15 cellular contexts compared by ENCODE assay signal in genomic region chr10:75109459-75109778, GRCh38. TPM values are rescaled to one million over a fixed set of nuclear protein-coding genes. Genes with fewer than 3 reads are reported as not detected.
DNase-seq lines count a peak whose midpoint lies in the region; ATAC-seq, FAIRE-seq and TF ChIP-seq lines count a peak whose summit lies in the region.
"Had no signal": no experiment of that assay in that cellular context is flagged by ENCODE, and none has a peak within 500 bp of the region (broad histone marks: within the 10 kb centered on the region; RNA-seq: fewer than 3 reads in every experiment).

No MANE protein-coding gene starts in this region.

- TF ChIP-seq CTCF in cardiac muscle cell (IDR thresholded peaks at IDR 0.05; ENCODE audit: low read depth, low read length) (no peak), HepG2 (CRISPR knock-in tag; IDR thresholded peaks at IDR 0.05) (no peak), foreskin keratinocyte (conservative IDR thresholded peaks at IDR 0.05) (no peak)

- H3K4me1 ChIP-seq in cardiac muscle cell (ENCODE audit: low read depth) (peaks cover 16% of the 10 kb centered on the region), HepG2 (ENCODE audit: insufficient read depth, low read length) (peaks cover 62% of the 10 kb centered on the region), foreskin keratinocyte (peaks cover 15% of the 10 kb centered on the region)
- H3K4me1 ChIP-seq: prostate gland had no signal

- no peaks in the 10 kb centered on the region for H3K9me3 Mint-ChIP-seq in activated CD4-positive, alpha-beta memory T cell treated with anti-CD3 and anti-CD28 coated beads, Interleukin-2, amount 10 ng/mL, durations not matched to agents 7 days and 5 days
- peaks cover 0 to 6% of the 10 kb centered on the region in 2 donors for H3K9me3 Mint-ChIP-seq in stimulated activated naive CD8-positive, alpha-beta T cell treated with anti-CD3 and anti-CD28 coated beads, Interleukin-15, amount 100 ng/mL, for 72 hours

- no peak for FAIRE-seq in HepG2 (lab: Jason Lieb, UNC)
- FAIRE-seq: GM12891 had no signal

- peak overlapping the region; percentile 87; the same call in 1 of the 2 replicates for H3K4me2 ChIP-seq in HepG2 (ENCODE audit: low read depth, low read length)

- no peaks in the 10 kb centered on the region for H3K27me3 Mint-ChIP-seq in activated CD4-positive, alpha-beta memory T cell treated with anti-CD3 and anti-CD28 coated beads, Interleukin-2, amount 10 ng/mL, durations not matched to agents 7 days and 5 days
- no peaks in the 10 kb centered on the region for H3K27me3 Mint-ChIP-seq in stimulated activated naive CD8-positive, alpha-beta T cell treated with anti-CD3 and anti-CD28 coated beads, Interleukin-15, amount 100 ng/mL, for 72 hours

- in situ Hi-C loops in HepG2 (cut with HindIII; ENCODE audit: extremely low pct_ligation_motif_present, low pct_unique_long_range_greater_than_20kb), result loop anchor here (10.0 kb wide), 1 partner anchor 215 kb away; no protein-coding TSS in a partner anchor

- H4K20me1 ChIP-seq in HepG2 (ENCODE audit: insufficient read depth, low read length), result no peaks in the 10 kb centered on the region

- peaks cover 25% of the 10 kb centered on the region for H3K79me2 ChIP-seq in HepG2 (ENCODE audit: insufficient read depth, low read length)

- no peak for TF ChIP-seq POLR2A in HepG2 (IDR thresholded peaks at IDR 0.05; ENCODE audit: insufficient read depth in 1 of 2, low read depth in 2 of 2, low read length in 2 of 2)

- 64% methylated on average over 1 of the region's 1 CpG for WGBS in HepG2 (ENCODE audit: low lambda C conversion rate)

- peak overlapping the region; percentile 45 for H2AFZ ChIP-seq in HepG2 (ENCODE audit: low read length)

- DNase-seq in cardiac muscle cell (ENCODE audit: low read depth in 1 of 2, low spot score in 1 of 2) (no peak), left cardiac atrium (no peak), HepG2 (ENCODE audit: low spot score) (no peak), left lobe of liver (ENCODE audit: low spot score) (no peak), foreskin keratinocyte (no peak)
- DNase-seq in activated CD4-positive, alpha-beta memory T cell treated with anti-CD3 and anti-CD28 coated beads, Interleukin-2, amount 10 ng/mL, durations not matched to agents 7 days and 5 days, result no peak
- no peak for DNase-seq in stimulated activated naive CD8-positive, alpha-beta T cell treated with anti-CD3 and anti-CD28 coated beads, Interleukin-15, amount 100 ng/mL, for 72 hours
- DNase-seq: activated CD4-positive, CD25-positive, alpha-beta regulatory T cell treated with anti-CD3 and anti-CD28 coated beads, Interleukin-2, amount 50 U/mL, for 72 hours; mesenchymal stem cell; NCI-H187 treated with DMSO at 0.1 percent for 48 hours; stimulated activated CD4-positive, alpha-beta T cell treated with anti-CD3 and anti-CD28 coated beads, Interleukin-2, amount 100 ng/mL, for 24 hours had no signal

- BruUV-seq in HepG2 (replicated peaks; lab: Mats Ljungman, UMichigan), result no TSS peak

- peaks cover 5% of the 10 kb centered on the region for H3K36me3 Mint-ChIP-seq in activated CD4-positive, alpha-beta memory T cell treated with anti-CD3 and anti-CD28 coated beads, Interleukin-2, amount 10 ng/mL, durations not matched to agents 7 days and 5 days (ENCODE audit: low read depth)

- H3K27ac ChIP-seq in cardiac muscle cell (peak overlapping the region; percentile 88), HepG2 (ENCODE audit: extremely low read length, insufficient read depth, low read length) (no peak overlapping the region), foreskin keratinocyte (no peak overlapping the region)
- H3K27ac ChIP-seq: prostate gland had no signal

- H3K4me3 Mint-ChIP-seq in activated CD4-positive, alpha-beta memory T cell treated with anti-CD3 and anti-CD28 coated beads, Interleukin-2, amount 10 ng/mL, durations not matched to agents 7 days and 5 days, result peak overlapping the region; percentile 36
- H3K4me3 Mint-ChIP-seq in stimulated activated naive CD8-positive, alpha-beta T cell treated with anti-CD3 and anti-CD28 coated beads, Interleukin-15, amount 100 ng/mL, for 72 hours, result peak overlapping the region; percentile 23 to 96

- TF ChIP-seq EP300 in HepG2 (IDR thresholded peaks at IDR 0.05; ENCODE audit: low read depth in 2 of 2, low read length in 2 of 2) (no peak), HepG2 (CRISPR knock-in tag; IDR thresholded peaks at IDR 0.05; ENCODE audit: borderline replicate concordance) (no peak)

- H3K27ac Mint-ChIP-seq in activated CD4-positive, alpha-beta memory T cell treated with anti-CD3 and anti-CD28 coated beads, Interleukin-2, amount 10 ng/mL, durations not matched to agents 7 days and 5 days, result peak overlapping the region; percentile 86
- peak overlapping the region; percentile 71 to 96 for H3K27ac Mint-ChIP-seq in stimulated activated naive CD8-positive, alpha-beta T cell treated with anti-CD3 and anti-CD28 coated beads, Interleukin-15, amount 100 ng/mL, for 72 hours

- H3K27me3 ChIP-seq in cardiac muscle cell (no peaks in the 10 kb centered on the region), HepG2 (ENCODE audit: control insufficient read depth in 1 of 2, insufficient read depth in 2 of 2, low read length in 2 of 2) (no peaks in the 10 kb centered on the region; a peak in 1 of 5 replicates), foreskin keratinocyte (no peaks in the 10 kb centered on the region)

- TF ChIP-seq RAD21 in HepG2 (CRISPR knock-in tag; IDR thresholded peaks at IDR 0.05), result no peak

- H3K9me3 ChIP-seq in cardiac muscle cell (ENCODE audit: low read depth), result no peaks in the 10 kb centered on the region
- no peaks in the 10 kb centered on the region for H3K9me3 ChIP-seq in HepG2 (ENCODE audit: low read length)
- H3K9me3 ChIP-seq: prostate gland had no signal

- ATAC-seq in left cardiac atrium, result no peak
- ATAC-seq in HepG2, result no peak
- ATAC-seq in stimulated activated naive CD8-positive, alpha-beta T cell treated with anti-CD3 and anti-CD28 coated beads, Interleukin-15, amount 100 ng/mL, for 72 hours, result no peak
- ATAC-seq in left lobe of liver, result no peak
- no peak for ATAC-seq in HG03432 (IDR thresholded peaks at IDR 0.05; ENCODE audit: unreplicated experiment)
- no peak for ATAC-seq in foreskin keratinocyte

- no peak overlapping the region for H3K9ac ChIP-seq in HepG2 (ENCODE audit: insufficient read depth, low read depth, low read length)

- peaks cover 40% of the 10 kb centered on the region for H3K4me1 Mint-ChIP-seq in activated CD4-positive, alpha-beta memory T cell treated with anti-CD3 and anti-CD28 coated beads, Interleukin-2, amount 10 ng/mL, durations not matched to agents 7 days and 5 days
- H3K4me1 Mint-ChIP-seq in stimulated activated naive CD8-positive, alpha-beta T cell treated with anti-CD3 and anti-CD28 coated beads, Interleukin-15, amount 100 ng/mL, for 72 hours, result peaks cover 45% of the 10 kb centered on the region

- H3K4me3 ChIP-seq in cardiac muscle cell (no peak overlapping the region), HepG2 (replicated peaks in 1 of 3; ENCODE audit: insufficient read depth in 1 of 3, low read depth in 2 of 3, low read length in 3 of 3) (no peak overlapping the region)
- H3K4me3 ChIP-seq: coronary artery, prostate gland had no signal

- H3K36me3 ChIP-seq in cardiac muscle cell (no peaks in the 10 kb centered on the region), HepG2 (replicated peaks in 1 of 2; ENCODE audit: control insufficient read depth in 1 of 2, insufficient read depth in 2 of 2, low read length in 2 of 2) (no peaks in the 10 kb centered on the region)
- H3K36me3 ChIP-seq: prostate gland had no signal

- CTCF ChIA-PET in activated CD4-positive, alpha-beta memory T cell treated with anti-CD3 and anti-CD28 coated beads, Interleukin-2, amount 10 ng/mL, durations not matched to agents 7 days and 5 days (lab: Charles Lee), result interaction anchor here (0.9 to 1.2 kb wide), 3 partner anchors 11 to 121 kb away, joined by 3 to 4 read pairs (median 3); a partner anchor contains a TSS
- CTCF ChIA-PET in HepG2 (lab: Yijun Ruan, JAX; ENCODE audit: low intra/inter-chr PET ratio, low total read pairs), result no interaction called here

- intact Hi-C loops in left cardiac atrium (cut with DNase I) (loop anchor here in 1 of 2 donors (10.0 kb wide), 2 partner anchors 285 to 685 kb away; partner anchors contain the start of gene KAT6B), HepG2 (cut with micrococcal nuclease; ENCODE audit: unreplicated experiment) (no loop called here)

- POLR2A ChIA-PET in activated CD4-positive, alpha-beta memory T cell treated with anti-CD3 and anti-CD28 coated beads, Interleukin-2, amount 10 ng/mL, durations not matched to agents 7 days and 5 days (lab: Charles Lee), result interaction anchor here (1.1 to 4.7 kb wide), 2 partner anchors 101 to 125 kb away, joined by 4 to 54 read pairs; partner anchors contain the start of gene VDAC2
- POLR2A ChIA-PET in HepG2 (lab: Yijun Ruan, JAX), result interaction anchor here (0.7 kb wide), 1 partner anchor 12 kb away, joined by 3 read pairs; no protein-coding TSS in a partner anchor

RNA-seq across cellular contexts. Expression of gene SAMD8, which starts 2.0 kb away (rescaled TPM):
- total RNA-seq in cardiac muscle cell (13.1 and 15.8 TPM in 2 replicates), left cardiac atrium (10 to 100 TPM; 21.9 to 23.8 TPM), HepG2 (2016; rRNA removed; fragmentation: Illumina TruSeq; extraction: Trizol) (10.3 and 10.4 TPM in 2 replicates), left lobe of liver (5.7 TPM), foreskin keratinocyte (16.8 and 17.0 TPM in 2 replicates)
- polyA plus RNA-seq in cardiac muscle cell (9.4 and 14.8 TPM in 2 replicates), HepG2 (2011; rRNA removed) (12.2 and 13.2 TPM in 2 replicates), foreskin keratinocyte (3.8 and 4.2 TPM in 2 replicates)
- total RNA-seq in activated CD4-positive, alpha-beta memory T cell treated with anti-CD3 and anti-CD28 coated beads, Interleukin-2, amount 10 ng/mL, durations not matched to agents 7 days and 5 days, result 10 to 100 TPM; 13.9 to 14.1 TPM
- total RNA-seq in HepG2 (2016; cell fraction: cytosol; rRNA removed; fragmentation: Illumina TruSeq; extraction: Trizol; ENCODE audit: low read depth), result 10.9 and 13.8 TPM in 2 replicates
- total RNA-seq in HepG2 (2016; cell fraction: insoluble cytoplasmic fraction; rRNA removed; fragmentation: Illumina TruSeq; extraction: Trizol), result 9.3 and 9.8 TPM in 2 replicates
- total RNA-seq in HepG2 (2016; cell fraction: membrane; rRNA removed; fragmentation: Illumina TruSeq; extraction: Trizol), result 6.0 and 7.3 TPM in 2 replicates
- total RNA-seq in HepG2 (2016; cell fraction: nucleus; rRNA removed; fragmentation: Illumina TruSeq; extraction: Trizol), result 10.6 and 11.4 TPM in 2 replicates
- 6.4 and 11.6 TPM in 2 replicates for polyA plus RNA-seq in HepG2 (2011; cell fraction: cytosol; rRNA removed)
- polyA plus RNA-seq in HepG2 (2011; cell fraction: nucleus; rRNA removed), result 4.3 and 6.7 TPM in 2 replicates
- 6.4 and 6.6 TPM in 2 replicates for polyA plus RNA-seq in HepG2 (2012)
- polyA plus RNA-seq in HepG2 (2016; cell fraction: cytosol; fragmentation: Illumina TruSeq; extraction: Trizol; ENCODE audit: low read depth), result 1.2 and 1.6 TPM in 2 replicates
- polyA plus RNA-seq in HepG2 (2016; cell fraction: insoluble cytoplasmic fraction; fragmentation: Illumina TruSeq; extraction: Trizol; ENCODE audit: low read depth), result 4.8 and 6.2 TPM in 2 replicates
- polyA plus RNA-seq in HepG2 (2016; cell fraction: membrane; fragmentation: Illumina TruSeq; extraction: Trizol; ENCODE audit: low read depth), result 2.2 and 2.8 TPM in 2 replicates
- polyA plus RNA-seq in HepG2 (2016; cell fraction: nucleus; fragmentation: Illumina TruSeq; extraction: Trizol; ENCODE audit: insufficient read depth, low read depth), result 10.1 and 10.4 TPM in 2 replicates
- polyA minus RNA-seq in HepG2 (2011; rRNA and poly(A)+ RNA removed; ENCODE audit: low replicate concordance), result 25.6 and 32.5 TPM in 2 replicates
- 14.2 and 18.8 TPM in 2 replicates for polyA minus RNA-seq in HepG2 (2011; cell fraction: cytosol; rRNA and poly(A)+ RNA removed)
- 14.0 and 15.4 TPM in 2 replicates for polyA minus RNA-seq in HepG2 (2011; cell fraction: nucleus; rRNA and poly(A)+ RNA removed)
